15 cellular contexts compared by ENCODE assay signal in the genomic region with DNA sequence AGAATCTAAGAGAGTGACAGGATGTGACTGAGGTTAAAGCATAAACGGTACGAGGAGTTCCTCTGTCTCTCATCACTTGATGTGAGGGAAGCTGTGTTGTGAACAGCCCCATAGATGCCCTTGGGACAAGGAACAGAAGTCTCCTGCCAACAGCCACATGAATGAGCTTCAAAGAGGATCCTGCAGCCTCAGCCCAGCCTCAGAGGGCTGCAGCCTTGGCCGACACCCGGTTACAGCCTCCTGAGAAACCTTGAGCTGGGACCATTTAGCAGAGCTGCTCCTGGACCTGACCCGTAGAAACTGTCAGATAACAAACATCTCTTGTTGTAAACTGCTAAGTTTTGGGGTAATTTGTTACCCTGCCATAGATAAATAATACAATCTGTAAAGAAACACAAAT. TPM values are rescaled to one million over a fixed set of nuclear protein-coding genes. Genes with fewer than 3 reads are reported as not detected.
DNase-seq lines count a peak whose midpoint lies in the region; ATAC-seq and TF ChIP-seq lines count a peak whose summit lies in the region.
"Had no signal": no experiment of that assay in that cellular context is flagged by ENCODE, and none has a peak within 500 bp of the region (broad histone marks: within the 10 kb centered on the region; RNA-seq: fewer than 3 reads in every experiment).

No MANE protein-coding gene starts in this region.

- H3K9ac ChIP-seq in BLaER1 treated with 17β-estradiol and CSF1 and Interleukin-3, amounts not matched to agents 10 nM and 100 nM: no peak overlapping the region
- H3K9ac ChIP-seq in Karpas-422 (ENCODE audit: low read length) (no peak overlapping the region), endodermal cell (ENCODE audit: extremely low read depth, low read length, poor library complexity, severe bottlenecking) (no peak overlapping the region)

- H3K4me2 ChIP-seq in BLaER1 treated with 17β-estradiol and CSF1 and Interleukin-3, amounts not matched to agents 10 nM and 100 nM: peak overlapping the region in 10 of 11 experiments; percentile 9 to 92 (median 70); a peak in 19 of 22 replicates
- no peak overlapping the region for H3K4me2 ChIP-seq in Karpas-422 (ENCODE audit: low read depth, low read length, poor library complexity, severe bottlenecking)

- 86 to 90% methylated on average over 5 of the region's 5 CpGs for WGBS in endodermal cell (ENCODE audit: insufficient coverage in 1 of 2, insufficient read length in 1 of 2), 2 experiments
- WGBS in body of pancreas, 2 donors: 56 to 69% methylated on average over 3 to 5 of the region's 5 CpGs

- H3K4me3 Mint-ChIP-seq in endodermal cell: no peak overlapping the region
- H3K4me3 Mint-ChIP-seq: CD8-positive, alpha-beta T cell; H9 had no signal

- no peak overlapping the region for H3K4me3 ChIP-seq in BLaER1 treated with 17β-estradiol and CSF1 and Interleukin-3, amounts not matched to agents 10 nM and 100 nM
- no peak overlapping the region for H3K4me3 ChIP-seq in Karpas-422 (ENCODE audit: low read length)
- no peak overlapping the region for H3K4me3 ChIP-seq in endodermal cell (ENCODE audit: low read length)
- no peak overlapping the region for H3K4me3 ChIP-seq in Peyer's patch
- H3K4me3 ChIP-seq in body of pancreas: no peak overlapping the region

- H4K20me1 ChIP-seq in BLaER1 treated with 17β-estradiol and CSF1 and Interleukin-3, amounts not matched to agents 10 nM and 100 nM: no peaks in the 10 kb centered on the region
- no peaks in the 10 kb centered on the region for H4K20me1 ChIP-seq in Karpas-422 (ENCODE audit: insufficient read depth, low read depth, low read length)

- no peak overlapping the region for H2AFZ ChIP-seq in Karpas-422 (ENCODE audit: low read length)

- H3K36me3 Mint-ChIP-seq in endodermal cell (ENCODE audit: low read depth): no peaks in the 10 kb centered on the region
- H3K36me3 Mint-ChIP-seq: CD8-positive, alpha-beta T cell had no signal

- H3K27ac Mint-ChIP-seq in endodermal cell: no peak overlapping the region
- H3K27ac Mint-ChIP-seq: CD8-positive, alpha-beta T cell; H9 had no signal

- H3K36me3 ChIP-seq in BLaER1 treated with 17β-estradiol and CSF1 and Interleukin-3, amounts not matched to agents 10 nM and 100 nM: no peaks in the 10 kb centered on the region; a peak in 1 of 22 replicates
- no peaks in the 10 kb centered on the region for H3K36me3 ChIP-seq in Karpas-422 (ENCODE audit: insufficient read depth, low read length)
- H3K36me3 ChIP-seq in endodermal cell (ENCODE audit: control insufficient read depth, insufficient read depth, low read length): no peaks in the 10 kb centered on the region
- no peaks in the 10 kb centered on the region for H3K36me3 ChIP-seq in Peyer's patch
- H3K36me3 ChIP-seq in body of pancreas (replicated peaks in 1 of 2; ENCODE audit: insufficient read depth in 1 of 2, low read depth in 2 of 2): no peaks in the 10 kb centered on the region
- H3K36me3 ChIP-seq: BE2C had no signal

- no peak overlapping the region for H3K27ac ChIP-seq in BLaER1 treated with 17β-estradiol and CSF1 and Interleukin-3, amounts not matched to agents 10 nM and 100 nM
- H3K27ac ChIP-seq in Karpas-422 (ENCODE audit: low read length) (no peak overlapping the region), endodermal cell (ENCODE audit: low read depth, low read length) (no peak overlapping the region), Peyer's patch (no peak overlapping the region), body of pancreas (no peak overlapping the region)

- no peaks in the 10 kb centered on the region for H3K79me2 ChIP-seq in Karpas-422 (ENCODE audit: low read length)

- H3K27me3 Mint-ChIP-seq in endodermal cell (ENCODE audit: insufficient read depth): peaks cover 19% of the 10 kb centered on the region

- peaks cover 15 to 25% (median 18%) of the 10 kb centered on the region in 11 experiments for H3K9me3 ChIP-seq in BLaER1 treated with 17β-estradiol and CSF1 and Interleukin-3, amounts not matched to agents 10 nM and 100 nM (replicated peaks in 1 of 11)
- H3K9me3 ChIP-seq in Karpas-422 (ENCODE audit: low read length) (peaks cover 6% of the 10 kb centered on the region; the same call in 1 of the 2 replicates), endodermal cell (ENCODE audit: control insufficient read depth, low read length) (peaks cover 4% of the 10 kb centered on the region), Peyer's patch (no peaks in the 10 kb centered on the region), body of pancreas (no peaks in the 10 kb centered on the region)
- H3K9me3 ChIP-seq: BE2C had no signal

- H3K4me1 Mint-ChIP-seq in endodermal cell: peaks cover 2% of the 10 kb centered on the region
- H3K4me1 Mint-ChIP-seq: H9 had no signal

- TF ChIP-seq POLR2A in Peyer's patch (IDR thresholded peaks at IDR 0.05) (no peak), body of pancreas (IDR thresholded peaks at IDR 0.05) (no peak)

- ATAC-seq in body of pancreas: no peak
- no peak for ATAC-seq in GM21528 (IDR thresholded peaks at IDR 0.05; ENCODE audit: low FRiP score, unreplicated experiment)
- ATAC-seq: CD8-positive, alpha-beta T cell had no signal

- no peaks in the 10 kb centered on the region for H3K9me2 ChIP-seq in Karpas-422 (replicated peaks; ENCODE audit: insufficient read depth, low read length)

- peaks cover 16% of the 10 kb centered on the region for H3K9me3 Mint-ChIP-seq in endodermal cell

- peak; percentile 7 for DNase-seq in Karpas-422
- DNase-seq in endodermal cell: peak; percentile 17
- no peak for DNase-seq in Peyer's patch
- DNase-seq in body of pancreas: no peak
- DNase-seq: ACHN; BE2C; Calu3; CD8-positive, alpha-beta T cell; DMS79 treated with DMSO at 0.1 percent for 48 hours; GF-D8; GOT3; H9; IMR-90 had no signal

- TF ChIP-seq CTCF in endodermal cell (conservative IDR thresholded peaks at IDR 0.05) (no peak), Peyer's patch (IDR thresholded peaks at IDR 0.05) (no peak), body of pancreas (IDR thresholded peaks at IDR 0.05) (no peak)

- H3K27me3 ChIP-seq in BLaER1 treated with 17β-estradiol and CSF1 and Interleukin-3, amounts not matched to agents 10 nM and 100 nM: peaks cover 0 to 2% (median under 1%) of the 10 kb centered on the region in 11 experiments; a peak in 4 of 22 replicates
- H3K27me3 ChIP-seq in Karpas-422 (ENCODE audit: low read length) (no peaks in the 10 kb centered on the region), endodermal cell (ENCODE audit: control insufficient read depth, insufficient read depth, low read length, poor library complexity, severe bottlenecking) (peaks cover 3% of the 10 kb centered on the region), Peyer's patch (no peaks in the 10 kb centered on the region), body of pancreas (no peaks in the 10 kb centered on the region)

- H3K4me1 ChIP-seq in BLaER1 treated with 17β-estradiol and CSF1 and Interleukin-3, amounts not matched to agents 10 nM and 100 nM: peaks cover 20 to 46% (median 42%) of the 10 kb centered on the region in 10 experiments
- H3K4me1 ChIP-seq in Karpas-422 (ENCODE audit: low read length): no peaks in the 10 kb centered on the region
- peaks cover 3% of the 10 kb centered on the region for H3K4me1 ChIP-seq in endodermal cell (ENCODE audit: control insufficient read depth, insufficient read depth, low read length)
- no peaks in the 10 kb centered on the region for H3K4me1 ChIP-seq in Peyer's patch
- H3K4me1 ChIP-seq in body of pancreas: no peaks in the 10 kb centered on the region
- H3K4me1 ChIP-seq: BE2C had no signal

- intact Hi-C loops in body of pancreas (cut with DNase I): no loop called here

RNA-seq across cellular contexts. Expression of gene CCNE1, which starts 54.2 kb away (rescaled TPM):
- 12.0 and 20.1 TPM in 2 replicates for total RNA-seq in Karpas-422 (2014; rRNA removed; shearing (Covaris generic); ENCODE audit: low replicate concordance)
- total RNA-seq in endodermal cell (10 to 100 TPM; 33.3 to 34.9 TPM), Peyer's patch (1 to 10 TPM; 1.8 to 5.9 (median 2.2) TPM), body of pancreas (not detected)
- 16.2 TPM for polyA plus RNA-seq in endodermal cell (2013, experiment 1 of 2)
- 15.1 TPM for polyA plus RNA-seq in endodermal cell (2013, experiment 2 of 2)

Comparison
In these comparisons a context has a peak if more than half of its experiments do, and no peak if none do; other contexts are left out.
1. DNase-seq: peak in Karpas-422 (single experiment) and endodermal cell (single experiment); none in Peyer's patch (0 of 3) and body of pancreas (0 of 4).